In the genomic region with DNA sequence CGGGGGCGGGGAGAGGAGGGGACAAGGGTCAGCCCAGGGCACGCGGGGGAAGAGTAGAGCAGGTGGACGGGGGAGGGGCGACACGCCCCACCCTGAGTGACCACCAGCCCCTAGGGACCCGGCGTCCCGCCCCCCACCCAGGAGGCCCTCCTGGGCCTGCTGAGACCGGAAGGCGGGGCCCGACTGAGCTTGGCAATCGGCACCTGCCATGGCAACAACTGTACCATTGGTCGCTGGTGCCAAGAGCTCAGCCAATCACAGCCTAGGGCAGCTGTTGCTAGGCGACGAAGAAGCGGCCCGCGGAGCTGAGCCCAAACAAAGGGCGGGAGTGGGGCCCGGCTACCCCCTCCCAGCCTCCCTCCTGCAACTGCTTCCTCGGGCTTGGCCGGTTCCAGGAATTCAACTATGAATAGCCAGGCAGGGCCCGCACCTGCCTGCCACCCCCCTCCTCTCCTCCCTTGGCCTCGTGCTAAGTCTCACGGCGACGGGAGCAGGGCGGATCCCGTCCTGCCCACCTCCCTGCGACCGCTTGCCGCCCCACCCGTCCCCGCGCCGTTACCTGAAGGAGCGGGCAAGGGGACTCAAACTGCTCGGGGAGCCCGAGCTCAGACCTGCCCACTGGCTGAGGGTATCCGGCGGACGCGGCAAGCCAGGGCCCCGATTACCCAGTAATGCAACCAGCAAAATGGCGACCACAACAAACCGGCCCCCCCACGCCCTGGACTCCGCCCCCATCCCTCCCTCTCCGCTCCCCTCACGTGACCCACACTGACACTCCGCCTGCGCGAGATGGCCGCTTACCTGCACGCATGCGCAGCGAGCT, we compare ENCODE assay signal across 1 cellular context.
A peak's percentile ranks its signal among the peaks of the same experiment; 100 is the strongest.
TF ChIP-seq lines count a peak whose summit lies in the region.

A gene (minus strand): TSS at position 699 of the 823 bp plus-strand sequence. CDS start 2,295 bp downstream, outside the sequence.

TF ChIP-seq in HEK293, 187 proteins besides CTCF, POLR2A, EP300 and RAD21 (continued from another document and continues in another):
- TF ChIP-seq, protein P1, sequence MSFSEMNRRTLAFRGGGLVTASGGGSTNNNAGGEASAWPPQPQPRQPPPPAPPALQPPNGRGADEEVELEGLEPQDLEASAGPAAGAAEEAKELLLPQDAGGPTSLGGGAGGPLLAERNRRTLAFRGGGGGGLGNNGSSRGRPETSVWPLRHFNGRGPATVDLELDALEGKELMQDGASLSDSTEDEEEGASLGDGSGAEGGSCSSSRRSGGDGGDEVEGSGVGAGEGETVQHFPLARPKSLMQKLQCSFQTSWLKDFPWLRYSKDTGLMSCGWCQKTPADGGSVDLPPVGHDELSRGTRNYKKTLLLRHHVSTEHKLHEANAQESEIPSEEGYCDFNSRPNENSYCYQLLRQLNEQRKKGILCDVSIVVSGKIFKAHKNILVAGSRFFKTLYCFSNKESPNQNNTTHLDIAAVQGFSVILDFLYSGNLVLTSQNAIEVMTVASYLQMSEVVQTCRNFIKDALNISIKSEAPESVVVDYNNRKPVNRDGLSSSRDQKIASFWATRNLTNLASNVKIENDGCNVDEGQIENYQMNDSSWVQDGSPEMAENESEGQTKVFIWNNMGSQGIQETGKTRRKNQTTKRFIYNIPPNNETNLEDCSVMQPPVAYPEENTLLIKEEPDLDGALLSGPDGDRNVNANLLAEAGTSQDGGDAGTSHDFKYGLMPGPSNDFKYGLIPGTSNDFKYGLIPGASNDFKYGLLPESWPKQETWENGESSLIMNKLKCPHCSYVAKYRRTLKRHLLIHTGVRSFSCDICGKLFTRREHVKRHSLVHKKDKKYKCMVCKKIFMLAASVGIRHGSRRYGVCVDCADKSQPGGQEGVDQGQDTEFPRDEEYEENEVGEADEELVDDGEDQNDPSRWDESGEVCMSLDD (tag by site-specific recombination; IDR thresholded peaks at IDR 0.05): peak; percentile 90
- TF ChIP-seq ZNF133 (tag by site-specific recombination; IDR thresholded peaks at IDR 0.05) (peak; percentile 62), ZBTB21 (tag by site-specific recombination; IDR thresholded peaks at IDR 0.05) (peak; percentile 66), SALL2 (tag by site-specific recombination; IDR thresholded peaks at IDR 0.05; ENCODE audit: borderline replicate concordance) (no peak), ZNF585B (tag by site-specific recombination; IDR thresholded peaks at IDR 0.05) (no peak), SETDB1 (IDR thresholded peaks at IDR 0.05; ENCODE audit: insufficient read length, low read length) (no peak), ZNF777 (tag by site-specific recombination; IDR thresholded peaks at IDR 0.05; ENCODE audit: borderline replicate concordance) (0 out of 2 replicates have a peak, but pooled peaks have one; percentile 12), KLF8 (tag by site-specific recombination; IDR thresholded peaks at IDR 0.05) (peak; percentile 100), ZFP69B (tag by site-specific recombination; IDR thresholded peaks at IDR 0.05) (peak; percentile 99), ZNF626 (tag by site-specific recombination; IDR thresholded peaks at IDR 0.05) (no peak), REPIN1 (tag by site-specific recombination; IDR thresholded peaks at IDR 0.05; ENCODE audit: low read depth) (peak; percentile 90), ZNF768 (tag by site-specific recombination; IDR thresholded peaks at IDR 0.05) (no peak), ZBTB48 (tag by site-specific recombination; IDR thresholded peaks at IDR 0.05) (peak; percentile 86), ZNF433 (tag by site-specific recombination; IDR thresholded peaks at IDR 0.05; ENCODE audit: low read depth) (no peak), FEZF1 (tag by site-specific recombination; IDR thresholded peaks at IDR 0.05) (peak; percentile 60), ZNF404 (tag by site-specific recombination; IDR thresholded peaks at IDR 0.05) (no peak), KLF10 (tag by site-specific recombination; IDR thresholded peaks at IDR 0.05) (peak; percentile 96), ZNF2 (tag by site-specific recombination; IDR thresholded peaks at IDR 0.05) (peak; percentile 94), SP2 (tag by site-specific recombination; IDR thresholded peaks at IDR 0.05) (peak; percentile 95), ZNF423 (tag by site-specific recombination; IDR thresholded peaks at IDR 0.05) (peak; percentile 100), ZNF571 (tag by site-specific recombination; IDR thresholded peaks at IDR 0.05) (no peak), ZNF600 (tag by site-specific recombination; IDR thresholded peaks at IDR 0.05) (peak; percentile 81; the same call in 1 of the 2 replicates), ZNF48 (tag by site-specific recombination; IDR thresholded peaks at IDR 0.05) (no peak), SP7 (tag by site-specific recombination; IDR thresholded peaks at IDR 0.05) (peak; percentile 93), MYNN (tag by site-specific recombination; IDR thresholded peaks at IDR 0.05; ENCODE audit: borderline replicate concordance) (peak; percentile 9; the same call in 1 of the 2 replicates), ZNF138 (tag by site-specific recombination; IDR thresholded peaks at IDR 0.05; ENCODE audit: borderline replicate concordance) (no peak), WT1 (tag by site-specific recombination; IDR thresholded peaks at IDR 0.05) (peak; percentile 80), ZNF311 (tag by site-specific recombination; IDR thresholded peaks at IDR 0.05; ENCODE audit: borderline replicate concordance) (no peak)
- TF ChIP-seq, protein P2, sequence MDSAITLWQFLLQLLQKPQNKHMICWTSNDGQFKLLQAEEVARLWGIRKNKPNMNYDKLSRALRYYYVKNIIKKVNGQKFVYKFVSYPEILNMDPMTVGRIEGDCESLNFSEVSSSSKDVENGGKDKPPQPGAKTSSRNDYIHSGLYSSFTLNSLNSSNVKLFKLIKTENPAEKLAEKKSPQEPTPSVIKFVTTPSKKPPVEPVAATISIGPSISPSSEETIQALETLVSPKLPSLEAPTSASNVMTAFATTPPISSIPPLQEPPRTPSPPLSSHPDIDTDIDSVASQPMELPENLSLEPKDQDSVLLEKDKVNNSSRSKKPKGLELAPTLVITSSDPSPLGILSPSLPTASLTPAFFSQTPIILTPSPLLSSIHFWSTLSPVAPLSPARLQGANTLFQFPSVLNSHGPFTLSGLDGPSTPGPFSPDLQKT (IDR thresholded peaks at IDR 0.05; ENCODE audit: borderline replicate concordance, low read depth, low read length): no peak
- TF ChIP-seq, protein P3, sequence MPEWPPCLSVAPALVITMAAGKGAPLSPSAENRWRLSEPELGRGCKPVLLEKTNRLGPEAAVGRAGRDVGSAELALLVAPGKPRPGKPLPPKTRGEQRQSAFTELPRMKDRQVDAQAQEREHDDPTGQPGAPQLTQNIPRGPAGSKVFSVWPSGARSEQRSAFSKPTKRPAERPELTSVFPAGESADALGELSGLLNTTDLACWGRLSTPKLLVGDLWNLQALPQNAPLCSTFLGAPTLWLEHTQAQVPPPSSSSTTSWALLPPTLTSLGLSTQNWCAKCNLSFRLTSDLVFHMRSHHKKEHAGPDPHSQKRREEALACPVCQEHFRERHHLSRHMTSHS (tag by site-specific recombination; IDR thresholded peaks at IDR 0.05): 0 out of 2 replicates have a peak, but pooled peaks have one; percentile 52
- TF ChIP-seq, protein P4, sequence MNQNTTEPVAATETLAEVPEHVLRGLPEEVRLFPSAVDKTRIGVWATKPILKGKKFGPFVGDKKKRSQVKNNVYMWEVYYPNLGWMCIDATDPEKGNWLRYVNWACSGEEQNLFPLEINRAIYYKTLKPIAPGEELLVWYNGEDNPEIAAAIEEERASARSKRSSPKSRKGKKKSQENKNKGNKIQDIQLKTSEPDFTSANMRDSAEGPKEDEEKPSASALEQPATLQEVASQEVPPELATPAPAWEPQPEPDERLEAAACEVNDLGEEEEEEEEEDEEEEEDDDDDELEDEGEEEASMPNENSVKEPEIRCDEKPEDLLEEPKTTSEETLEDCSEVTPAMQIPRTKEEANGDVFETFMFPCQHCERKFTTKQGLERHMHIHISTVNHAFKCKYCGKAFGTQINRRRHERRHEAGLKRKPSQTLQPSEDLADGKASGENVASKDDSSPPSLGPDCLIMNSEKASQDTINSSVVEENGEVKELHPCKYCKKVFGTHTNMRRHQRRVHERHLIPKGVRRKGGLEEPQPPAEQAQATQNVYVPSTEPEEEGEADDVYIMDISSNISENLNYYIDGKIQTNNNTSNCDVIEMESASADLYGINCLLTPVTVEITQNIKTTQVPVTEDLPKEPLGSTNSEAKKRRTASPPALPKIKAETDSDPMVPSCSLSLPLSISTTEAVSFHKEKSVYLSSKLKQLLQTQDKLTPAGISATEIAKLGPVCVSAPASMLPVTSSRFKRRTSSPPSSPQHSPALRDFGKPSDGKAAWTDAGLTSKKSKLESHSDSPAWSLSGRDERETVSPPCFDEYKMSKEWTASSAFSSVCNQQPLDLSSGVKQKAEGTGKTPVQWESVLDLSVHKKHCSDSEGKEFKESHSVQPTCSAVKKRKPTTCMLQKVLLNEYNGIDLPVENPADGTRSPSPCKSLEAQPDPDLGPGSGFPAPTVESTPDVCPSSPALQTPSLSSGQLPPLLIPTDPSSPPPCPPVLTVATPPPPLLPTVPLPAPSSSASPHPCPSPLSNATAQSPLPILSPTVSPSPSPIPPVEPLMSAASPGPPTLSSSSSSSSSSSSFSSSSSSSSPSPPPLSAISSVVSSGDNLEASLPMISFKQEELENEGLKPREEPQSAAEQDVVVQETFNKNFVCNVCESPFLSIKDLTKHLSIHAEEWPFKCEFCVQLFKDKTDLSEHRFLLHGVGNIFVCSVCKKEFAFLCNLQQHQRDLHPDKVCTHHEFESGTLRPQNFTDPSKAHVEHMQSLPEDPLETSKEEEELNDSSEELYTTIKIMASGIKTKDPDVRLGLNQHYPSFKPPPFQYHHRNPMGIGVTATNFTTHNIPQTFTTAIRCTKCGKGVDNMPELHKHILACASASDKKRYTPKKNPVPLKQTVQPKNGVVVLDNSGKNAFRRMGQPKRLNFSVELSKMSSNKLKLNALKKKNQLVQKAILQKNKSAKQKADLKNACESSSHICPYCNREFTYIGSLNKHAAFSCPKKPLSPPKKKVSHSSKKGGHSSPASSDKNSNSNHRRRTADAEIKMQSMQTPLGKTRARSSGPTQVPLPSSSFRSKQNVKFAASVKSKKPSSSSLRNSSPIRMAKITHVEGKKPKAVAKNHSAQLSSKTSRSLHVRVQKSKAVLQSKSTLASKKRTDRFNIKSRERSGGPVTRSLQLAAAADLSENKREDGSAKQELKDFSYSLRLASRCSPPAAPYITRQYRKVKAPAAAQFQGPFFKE (tag by site-specific recombination; IDR thresholded peaks at IDR 0.05; ENCODE audit: borderline replicate concordance): no peak; the same call in 1 of the 2 replicates
- TF ChIP-seq, protein P5, sequence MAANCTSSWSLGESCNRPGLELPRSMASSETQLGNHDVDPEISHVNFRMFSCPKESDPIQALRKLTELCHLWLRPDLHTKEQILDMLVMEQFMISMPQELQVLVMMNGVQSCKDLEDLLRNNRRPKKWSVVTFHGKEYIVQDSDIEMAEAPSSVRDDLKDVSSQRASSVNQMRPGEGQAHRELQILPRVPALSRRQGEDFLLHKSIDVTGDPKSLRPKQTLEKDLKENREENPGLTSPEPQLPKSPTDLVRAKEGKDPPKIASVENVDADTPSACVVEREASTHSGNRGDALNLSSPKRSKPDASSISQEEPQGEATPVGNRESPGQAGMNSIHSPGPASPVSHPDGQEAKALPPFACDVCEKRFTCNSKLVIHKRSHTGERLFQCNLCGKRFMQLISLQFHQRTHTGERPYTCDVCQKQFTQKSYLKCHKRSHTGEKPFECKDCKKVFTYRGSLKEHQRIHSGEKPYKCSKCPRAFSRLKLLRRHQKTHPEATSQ (tag by site-specific recombination; IDR thresholded peaks at IDR 0.05): 0 out of 2 replicates have a peak, but pooled peaks have one; percentile 89
- TF ChIP-seq, protein P6, sequence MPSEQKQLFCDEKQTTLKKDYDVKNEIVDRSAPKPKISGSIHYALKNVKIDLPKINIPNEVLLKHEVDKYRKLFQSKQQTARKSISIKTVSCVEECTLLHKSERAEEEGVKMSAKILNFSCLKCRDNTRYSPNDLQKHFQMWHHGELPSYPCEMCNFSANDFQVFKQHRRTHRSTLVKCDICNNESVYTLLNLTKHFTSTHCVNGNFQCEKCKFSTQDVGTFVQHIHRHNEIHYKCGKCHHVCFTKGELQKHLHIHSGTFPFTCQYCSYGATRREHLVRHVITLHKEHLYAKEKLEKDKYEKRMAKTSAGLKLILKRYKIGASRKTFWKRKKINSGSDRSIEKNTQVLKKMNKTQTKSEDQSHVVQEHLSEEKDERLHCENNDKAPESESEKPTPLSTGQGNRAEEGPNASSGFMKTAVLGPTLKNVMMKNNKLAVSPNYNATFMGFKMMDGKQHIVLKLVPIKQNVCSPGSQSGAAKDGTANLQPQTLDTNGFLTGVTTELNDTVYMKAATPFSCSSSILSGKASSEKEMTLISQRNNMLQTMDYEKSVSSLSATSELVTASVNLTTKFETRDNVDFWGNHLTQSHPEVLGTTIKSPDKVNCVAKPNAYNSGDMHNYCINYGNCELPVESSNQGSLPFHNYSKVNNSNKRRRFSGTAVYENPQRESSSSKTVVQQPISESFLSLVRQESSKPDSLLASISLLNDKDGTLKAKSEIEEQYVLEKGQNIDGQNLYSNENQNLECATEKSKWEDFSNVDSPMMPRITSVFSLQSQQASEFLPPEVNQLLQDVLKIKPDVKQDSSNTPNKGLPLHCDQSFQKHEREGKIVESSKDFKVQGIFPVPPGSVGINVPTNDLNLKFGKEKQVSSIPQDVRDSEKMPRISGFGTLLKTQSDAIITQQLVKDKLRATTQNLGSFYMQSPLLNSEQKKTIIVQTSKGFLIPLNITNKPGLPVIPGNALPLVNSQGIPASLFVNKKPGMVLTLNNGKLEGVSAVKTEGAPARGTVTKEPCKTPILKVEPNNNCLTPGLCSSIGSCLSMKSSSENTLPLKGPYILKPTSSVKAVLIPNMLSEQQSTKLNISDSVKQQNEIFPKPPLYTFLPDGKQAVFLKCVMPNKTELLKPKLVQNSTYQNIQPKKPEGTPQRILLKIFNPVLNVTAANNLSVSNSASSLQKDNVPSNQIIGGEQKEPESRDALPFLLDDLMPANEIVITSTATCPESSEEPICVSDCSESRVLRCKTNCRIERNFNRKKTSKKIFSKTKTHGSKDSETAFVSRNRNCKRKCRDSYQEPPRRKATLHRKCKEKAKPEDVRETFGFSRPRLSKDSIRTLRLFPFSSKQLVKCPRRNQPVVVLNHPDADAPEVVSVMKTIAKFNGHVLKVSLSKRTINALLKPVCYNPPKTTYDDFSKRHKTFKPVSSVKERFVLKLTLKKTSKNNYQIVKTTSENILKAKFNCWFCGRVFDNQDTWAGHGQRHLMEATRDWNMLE (tag by site-specific recombination; conservative IDR thresholded peaks at IDR 0.05; ENCODE audit: low read depth): peak; percentile 20; the same call in 1 of the 2 replicates
- TF ChIP-seq, protein P7, sequence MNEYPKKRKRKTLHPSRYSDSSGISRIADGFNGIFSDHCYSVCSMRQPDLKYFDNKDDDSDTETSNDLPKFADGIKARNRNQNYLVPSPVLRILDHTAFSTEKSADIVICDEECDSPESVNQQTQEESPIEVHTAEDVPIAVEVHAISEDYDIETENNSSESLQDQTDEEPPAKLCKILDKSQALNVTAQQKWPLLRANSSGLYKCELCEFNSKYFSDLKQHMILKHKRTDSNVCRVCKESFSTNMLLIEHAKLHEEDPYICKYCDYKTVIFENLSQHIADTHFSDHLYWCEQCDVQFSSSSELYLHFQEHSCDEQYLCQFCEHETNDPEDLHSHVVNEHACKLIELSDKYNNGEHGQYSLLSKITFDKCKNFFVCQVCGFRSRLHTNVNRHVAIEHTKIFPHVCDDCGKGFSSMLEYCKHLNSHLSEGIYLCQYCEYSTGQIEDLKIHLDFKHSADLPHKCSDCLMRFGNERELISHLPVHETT (tag by site-specific recombination; IDR thresholded peaks at IDR 0.05): peak; percentile 80
